Comparison of ENCODE assay signal across 14 cellular contexts in genomic region chr4:186486172-186486571, GRCh38.
DNase-seq lines count a peak whose midpoint lies in the region; ATAC-seq, FAIRE-seq and TF ChIP-seq lines count a peak whose summit lies in the region.
"Had no signal": no experiment of that assay in that cellular context is flagged by ENCODE, and none has a peak within 500 bp of the region (broad histone marks: within the 10 kb centered on the region; RNA-seq: fewer than 3 reads in every experiment).

No MANE protein-coding gene starts in this region.

- H3K9me3 Mint-ChIP-seq in brain = peaks cover 13 to 21% (median 15%) of the 10 kb centered on the region in 5 experiments

- RAD21 ChIA-PET in HCT116 (lab: Charles Lee; ENCODE audit: low non-redundant PET in 1 of 2, low total read pairs in 2 of 2, uncharacterized antibody in 2 of 2, unreplicated experiment in 2 of 2) = no interaction called here

- no TSS peak for BruUV-seq in HCT116 (replicated peaks; lab: Mats Ljungman, UMichigan)

- H3K4me3 ChIP-seq in HCT116 (replicated peaks in 1 of 2; ENCODE audit: low read depth in 1 of 2, low read length in 2 of 2) (no peak overlapping the region), kidney (ENCODE audit: low read length in 2 of 2) (peak overlapping the region; percentile 15 to 34), skeletal muscle satellite cell (ENCODE audit: low read length) (peak overlapping the region; percentile 49), pancreas (no peak overlapping the region)
- H3K4me3 ChIP-seq: colonic mucosa had no signal

- H3K4me1 ChIP-seq in HCT116 (ENCODE audit: control insufficient read depth in 1 of 2, insufficient read depth in 2 of 2, low read length in 2 of 2) (peaks cover 0 to 4% of the 10 kb centered on the region in 2 experiments; a peak in 1 of 4 replicates), kidney (ENCODE audit: control insufficient read depth in 1 of 2, insufficient read depth in 1 of 2, low read depth in 1 of 2, low read length in 2 of 2) (peaks cover 0 to 2% of the 10 kb centered on the region in 2 donors), skeletal muscle satellite cell (ENCODE audit: control insufficient read depth, insufficient read depth, low read length) (peaks cover 8% of the 10 kb centered on the region), pancreas (no peaks in the 10 kb centered on the region)
- H3K4me1 ChIP-seq: colonic mucosa had no signal

- DNase-seq in HCT116 (ENCODE audit: low read depth, low spot score) (no peak), kidney (no peak), pancreas (no peak), NCI-H2107 treated with DMSO at 0.1 percent for 48 hours (lab: John Stamatoyannopoulos, UW; ENCODE audit: unreplicated experiment) (no peak)
- DNase-seq: activated B cell treated with CpG ODN at 0.5 μM for 24 hours; colonic mucosa; NCI-H345; stimulated activated CD4-positive, alpha-beta T cell treated with anti-CD3 and anti-CD28 coated beads, Interleukin-2, amount 100 ng/mL, for 24 hours had no signal

- H3K27me3 ChIP-seq in HCT116 (ENCODE audit: insufficient read depth, low read length) (no peaks in the 10 kb centered on the region), skeletal muscle satellite cell (ENCODE audit: control insufficient read depth, insufficient read depth, low read length) (no peaks in the 10 kb centered on the region), pancreas (no peaks in the 10 kb centered on the region)
- H3K27me3 ChIP-seq: colonic mucosa had no signal

- H3K4me3 Mint-ChIP-seq in brain = peak overlapping the region; percentile 23 to 86 (median 64)
- H3K4me3 Mint-ChIP-seq: activated B cell treated with CpG ODN at 0.5 μM for 24 hours; activated T-helper 1 cell treated with anti-CD3 and anti-CD28 coated beads, Interleukin-12 subunit alpha, Interleukin-12 subunit beta, Interleukin-2, Interleukin-4 antibody, amounts not matched to agents 30 ng/mL and 10 ng/mL and 1 ng/mL, durations not matched to agents 14 hours and 24 hours and 36 hours had no signal

- TF ChIP-seq CTCF in HCT116 (IDR thresholded peaks at IDR 0.05 in 2 of 3, conservative IDR thresholded peaks at IDR 0.05 in 1 of 3; ENCODE audit: borderline replicate concordance in 1 of 3, insufficient read depth in 1 of 3, low read depth in 2 of 3, low read length in 2 of 3) = no peak
- TF ChIP-seq CTCF in brain (conservative IDR thresholded peaks at IDR 0.05) = no peak
- TF ChIP-seq CTCF in kidney (IDR thresholded peaks at IDR 0.05; ENCODE audit: borderline replicate concordance, extremely low read depth, insufficient read depth) = no peak
- no peak for TF ChIP-seq CTCF in pancreas (IDR thresholded peaks at IDR 0.05)

- CTCF ChIA-PET in HCT116 (lab: Charles Lee) = no interaction called here

- no peaks in the 10 kb centered on the region for H3K79me2 ChIP-seq in HCT116 (ENCODE audit: insufficient read depth, low read length)

- H3K27ac Mint-ChIP-seq in brain = peak overlapping the region; percentile 84 to 93 (median 90)
- H3K27ac Mint-ChIP-seq: activated B cell treated with CpG ODN at 0.5 μM for 24 hours; activated T-helper 1 cell treated with anti-CD3 and anti-CD28 coated beads, Interleukin-12 subunit alpha, Interleukin-12 subunit beta, Interleukin-2, Interleukin-4 antibody, amounts not matched to agents 30 ng/mL and 10 ng/mL and 1 ng/mL, durations not matched to agents 14 hours and 24 hours and 36 hours had no signal

- H2AFZ ChIP-seq in HCT116 (ENCODE audit: low read depth, low read length, poor library complexity, severe bottlenecking) = peak overlapping the region; percentile 46

- H3K27me3 Mint-ChIP-seq in brain = peaks cover 10% of the 10 kb centered on the region
- H3K27me3 Mint-ChIP-seq: activated B cell treated with CpG ODN at 0.5 μM for 24 hours had no signal

- H3K4me2 ChIP-seq in HCT116 (ENCODE audit: low read length) = no peak overlapping the region
- H3K4me2 ChIP-seq in skeletal muscle satellite cell (ENCODE audit: low read length) = peak overlapping the region; percentile 81
- H3K4me2 ChIP-seq: KMS-11 had no signal

- H3K27ac ChIP-seq in HCT116 (ENCODE audit: low read depth, low read length) (no peak overlapping the region), kidney (ENCODE audit: low read depth in 2 of 2, low read length in 2 of 2) (no peak overlapping the region), pancreas (no peak overlapping the region)
- H3K27ac ChIP-seq: colonic mucosa, KMS-11 had no signal

- POLR2A ChIA-PET in HCT116 (lab: Charles Lee) = no interaction called here

- peaks cover 36% of the 10 kb centered on the region for H3K4me1 Mint-ChIP-seq in brain
- H3K4me1 Mint-ChIP-seq: activated B cell treated with CpG ODN at 0.5 μM for 24 hours had no signal

- no peaks in the 10 kb centered on the region; a peak in 1 of 4 replicates for H3K9me3 ChIP-seq in HCT116 (ENCODE audit: control insufficient read depth in 1 of 2, insufficient read depth in 1 of 2, low read depth in 1 of 2, low read length in 2 of 2)
- H3K9me3 ChIP-seq in kidney (ENCODE audit: control insufficient read depth in 1 of 2, low read length in 2 of 2) = no peaks in the 10 kb centered on the region
- no peaks in the 10 kb centered on the region for H3K9me3 ChIP-seq in skeletal muscle satellite cell (replicated peaks; ENCODE audit: low read length)
- H3K9me3 ChIP-seq in pancreas = no peaks in the 10 kb centered on the region
- H3K9me3 ChIP-seq: colonic mucosa had no signal

- 47 to 49% methylated on average over 11 of the region's 11 CpGs for WGBS in pancreas, 2 donors

- no peak for FAIRE-seq in kidney (lab: Jason Lieb, UNC)
- no peak for FAIRE-seq in pancreas (lab: Jason Lieb, UNC)

- no peak for TF ChIP-seq POLR2A in HCT116 (IDR thresholded peaks at IDR 0.05; ENCODE audit: borderline replicate concordance, extremely low read depth, insufficient read depth, insufficient read length)

- H3K9ac ChIP-seq in HCT116 (ENCODE audit: low read length) (no peak overlapping the region), kidney (ENCODE audit: low read length in 2 of 2) (no peak overlapping the region), skeletal muscle satellite cell (ENCODE audit: low read depth, low read length) (no peak overlapping the region)
- H3K9ac ChIP-seq: KMS-11 had no signal

- H4K20me1 ChIP-seq in HCT116 (ENCODE audit: insufficient read depth) = no peaks in the 10 kb centered on the region

- H3K36me3 Mint-ChIP-seq in brain = no peaks in the 10 kb centered on the region

- 0 out of 2 replicates have a peak, but pooled peaks have one; percentile 22 for ATAC-seq in HCT116
- no peak for ATAC-seq in pancreas
- ATAC-seq in GM18519 (IDR thresholded peaks at IDR 0.05; ENCODE audit: low FRiP score, unreplicated experiment) = no peak
- ATAC-seq in HG02571 (IDR thresholded peaks at IDR 0.05; ENCODE audit: unreplicated experiment) = no peak

- TF ChIP-seq RAD21 in HCT116 (IDR thresholded peaks at IDR 0.05; ENCODE audit: low read depth) = no peak

- H3K36me3 ChIP-seq in HCT116 (ENCODE audit: control insufficient read depth in 1 of 2, insufficient read depth in 2 of 2, low read length in 2 of 2) (no peaks in the 10 kb centered on the region), kidney (ENCODE audit: control insufficient read depth in 1 of 2, insufficient read depth in 2 of 2, low read length in 2 of 2) (no peaks in the 10 kb centered on the region), skeletal muscle satellite cell (ENCODE audit: insufficient read depth, low read length) (no peaks in the 10 kb centered on the region), pancreas (no peaks in the 10 kb centered on the region)
- H3K36me3 ChIP-seq: colonic mucosa had no signal

- intact Hi-C loops in HCT116 (cut with micrococcal nuclease) (no loop called here), kidney (cut with DNase I) (no loop called here), pancreas (cut with DNase I) (no loop called here)

- H3K9me2 ChIP-seq in HCT116 (ENCODE audit: insufficient read depth) = no peaks in the 10 kb centered on the region

TF ChIP-seq in HCT116, 20 proteins besides CTCF, POLR2A, EP300 and RAD21:
- no peak for TF ChIP-seq EZH2phosphoT487 (IDR thresholded peaks at IDR 0.05; ENCODE audit: borderline replicate concordance)

Comparison
In these comparisons a context has a peak if more than half of its experiments do, and no peak if none do; other contexts are left out.
1. H3K4me3 ChIP-seq: peak in kidney (2 of 2) and skeletal muscle satellite cell (single experiment); none in HCT116 (0 of 2) and pancreas (0 of 4).